10 cellular contexts compared by ENCODE assay signal in the genomic region with DNA sequence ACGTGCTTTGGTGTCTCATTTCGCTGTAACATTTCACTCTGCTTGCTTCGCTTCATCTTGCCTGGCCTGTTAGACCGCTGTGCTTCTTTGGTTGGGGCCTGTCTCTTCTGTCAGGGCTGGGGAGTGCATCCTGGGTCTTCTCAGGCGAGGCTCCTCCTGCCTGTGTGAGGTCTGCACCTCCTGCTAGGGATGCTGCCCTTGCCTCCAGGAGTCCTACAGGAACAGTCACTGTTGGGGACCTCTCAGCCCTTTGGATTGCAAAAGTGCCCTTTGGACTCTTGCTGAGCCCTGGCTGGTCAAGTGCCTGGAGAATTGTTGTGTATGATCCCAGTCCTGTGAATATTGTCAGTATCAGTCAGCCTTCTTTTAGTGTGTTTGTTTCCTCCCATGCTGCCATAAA.
A peak's percentile ranks its signal among the peaks of the same experiment; 100 is the strongest.
DNase-seq lines count a peak whose midpoint lies in the region; ATAC-seq and TF ChIP-seq lines count a peak whose summit lies in the region.
"Had no signal": no experiment of that assay in that cellular context is flagged by ENCODE, and none has a peak within 500 bp of the region (broad histone marks: within the 10 kb centered on the region; RNA-seq: fewer than 3 reads in every experiment).

No MANE protein-coding gene starts in this region.

- H3K27ac Mint-ChIP-seq in activated T-cell treated with anti-CD3 and anti-CD28 coated beads, Interleukin-2, amount 50 U/mL, for 24 hours, result peak overlapping the region; percentile 58
- H3K27ac Mint-ChIP-seq in T-cell, result peak overlapping the region; percentile 87 to 90
- peak overlapping the region; percentile 61 for H3K27ac Mint-ChIP-seq in stimulated activated naive CD8-positive, alpha-beta T cell treated with anti-CD3 and anti-CD28 coated beads, Interleukin-15, Interleukin-2, amounts not matched to agents 100 ng/mL and 50 ng/mL, for 24 hours
- peak overlapping the region in 1 of 7 donors; percentile 70 for H3K27ac Mint-ChIP-seq in CD14-positive monocyte

- CTCF ChIA-PET in T-cell (lab: Charles Lee), result no interaction called here

- ATAC-seq in T-cell (replicated peaks in 1 of 4) (no peak), upper lobe of left lung (ENCODE audit: low FRiP score in 2 of 2) (no peak)

- no peak for DNase-seq in activated T-cell treated with anti-CD3 and anti-CD28 coated beads, Interleukin-2, amount 50 U/mL, for 24 hours
- DNase-seq in activated T-cell treated with anti-CD3 and anti-CD28 coated beads, Interleukin-2, amount 50 U/mL, for 1 hour, result no peak
- no peak for DNase-seq in T-cell
- peak; percentile 66 for DNase-seq in iPS DF 4.7 (ENCODE audit: extremely low read depth, low spot score)
- no peak for DNase-seq in amniotic stem cell (lab: John Stamatoyannopoulos, UW)
- no peak for DNase-seq in CD14-positive monocyte (ENCODE audit: low spot score)
- DNase-seq in upper lobe of left lung, result no peak
- DNase-seq: NCI-H345, transverse colon had no signal

- H3K36me3 ChIP-seq in upper lobe of left lung, result no peaks in the 10 kb centered on the region
- H3K36me3 ChIP-seq: transverse colon had no signal

- TF ChIP-seq POLR2A in upper lobe of left lung (IDR thresholded peaks at IDR 0.05), result no peak

- no peaks in the 10 kb centered on the region for H3K9me3 ChIP-seq in upper lobe of left lung
- H3K9me3 ChIP-seq: transverse colon had no signal

- intact Hi-C loops in CD14-positive monocyte (cut with micrococcal nuclease), result no loop called here

- H3K4me3 Mint-ChIP-seq in activated T-cell treated with anti-CD3 and anti-CD28 coated beads, Interleukin-2, amount 50 U/mL, for 24 hours, result no peak overlapping the region
- H3K4me3 Mint-ChIP-seq in T-cell (peak overlapping the region in 1 of 3 donors; percentile 48), CD14-positive monocyte (no peak overlapping the region)
- H3K4me3 Mint-ChIP-seq in stimulated activated naive CD8-positive, alpha-beta T cell treated with anti-CD3 and anti-CD28 coated beads, Interleukin-15, Interleukin-2, amounts not matched to agents 100 ng/mL and 50 ng/mL, for 24 hours, result no peak overlapping the region

- WGBS in upper lobe of left lung, 2 donors, result 87 to 99% methylated on average over 5 of the region's 5 CpGs

- no peaks in the 10 kb centered on the region for H3K9me3 Mint-ChIP-seq in activated T-cell treated with anti-CD3 and anti-CD28 coated beads, Interleukin-2, amount 50 U/mL, for 24 hours
- H3K9me3 Mint-ChIP-seq in T-cell, result no peaks in the 10 kb centered on the region
- H3K9me3 Mint-ChIP-seq in stimulated activated naive CD8-positive, alpha-beta T cell treated with anti-CD3 and anti-CD28 coated beads, Interleukin-15, Interleukin-2, amounts not matched to agents 100 ng/mL and 50 ng/mL, for 24 hours, result no peaks in the 10 kb centered on the region
- H3K9me3 Mint-ChIP-seq in CD14-positive monocyte, result no peaks in the 10 kb centered on the region

- no peak overlapping the region for H3K4me3 ChIP-seq in upper lobe of left lung
- H3K4me3 ChIP-seq: transverse colon had no signal

- H3K27me3 Mint-ChIP-seq in activated T-cell treated with anti-CD3 and anti-CD28 coated beads, Interleukin-2, amount 50 U/mL, for 24 hours, result no peaks in the 10 kb centered on the region
- no peaks in the 10 kb centered on the region for H3K27me3 Mint-ChIP-seq in T-cell
- H3K27me3 Mint-ChIP-seq in stimulated activated naive CD8-positive, alpha-beta T cell treated with anti-CD3 and anti-CD28 coated beads, Interleukin-15, Interleukin-2, amounts not matched to agents 100 ng/mL and 50 ng/mL, for 24 hours, result no peaks in the 10 kb centered on the region
- H3K27me3 Mint-ChIP-seq in CD14-positive monocyte (ENCODE audit: low read depth in 3 of 3), result no peaks in the 10 kb centered on the region

- H3K4me1 Mint-ChIP-seq in activated T-cell treated with anti-CD3 and anti-CD28 coated beads, Interleukin-2, amount 50 U/mL, for 24 hours (ENCODE audit: low read depth), result peaks cover 82% of the 10 kb centered on the region
- H3K4me1 Mint-ChIP-seq in T-cell, result peaks cover 87 to 92% (median 90%) of the 10 kb centered on the region in 3 donors
- H3K4me1 Mint-ChIP-seq in stimulated activated naive CD8-positive, alpha-beta T cell treated with anti-CD3 and anti-CD28 coated beads, Interleukin-15, Interleukin-2, amounts not matched to agents 100 ng/mL and 50 ng/mL, for 24 hours (ENCODE audit: low read depth), result peaks cover 71% of the 10 kb centered on the region
- peaks cover 20% of the 10 kb centered on the region for H3K4me1 Mint-ChIP-seq in CD14-positive monocyte

- POLR2A ChIA-PET in T-cell (lab: Charles Lee), result no interaction called here

- no peak for TF ChIP-seq EP300 in upper lobe of left lung (IDR thresholded peaks at IDR 0.05)

- H3K4me1 ChIP-seq in upper lobe of left lung, result peaks cover 23 to 43% (median 35%) of the 10 kb centered on the region in 4 donors

- peaks cover 79% of the 10 kb centered on the region for H3K36me3 Mint-ChIP-seq in activated T-cell treated with anti-CD3 and anti-CD28 coated beads, Interleukin-2, amount 50 U/mL, for 24 hours (ENCODE audit: low read depth)
- H3K36me3 Mint-ChIP-seq in T-cell, result peaks cover 34% of the 10 kb centered on the region
- H3K36me3 Mint-ChIP-seq in stimulated activated naive CD8-positive, alpha-beta T cell treated with anti-CD3 and anti-CD28 coated beads, Interleukin-15, Interleukin-2, amounts not matched to agents 100 ng/mL and 50 ng/mL, for 24 hours (ENCODE audit: low read depth), result peaks cover 51% of the 10 kb centered on the region
- H3K36me3 Mint-ChIP-seq in CD14-positive monocyte, result peaks cover 31 to 38% of the 10 kb centered on the region in 2 donors

- H3K27me3 ChIP-seq in upper lobe of left lung, result no peaks in the 10 kb centered on the region
- H3K27me3 ChIP-seq: transverse colon had no signal

- H3K27ac ChIP-seq in upper lobe of left lung, result no peak overlapping the region
- H3K27ac ChIP-seq: transverse colon had no signal

- TF ChIP-seq CTCF in CD14-positive monocyte (IDR thresholded peaks at IDR 0.05) (no peak), upper lobe of left lung (IDR thresholded peaks at IDR 0.05) (no peak)
